8 cellular contexts compared by ENCODE assay signal in the genomic region with DNA sequence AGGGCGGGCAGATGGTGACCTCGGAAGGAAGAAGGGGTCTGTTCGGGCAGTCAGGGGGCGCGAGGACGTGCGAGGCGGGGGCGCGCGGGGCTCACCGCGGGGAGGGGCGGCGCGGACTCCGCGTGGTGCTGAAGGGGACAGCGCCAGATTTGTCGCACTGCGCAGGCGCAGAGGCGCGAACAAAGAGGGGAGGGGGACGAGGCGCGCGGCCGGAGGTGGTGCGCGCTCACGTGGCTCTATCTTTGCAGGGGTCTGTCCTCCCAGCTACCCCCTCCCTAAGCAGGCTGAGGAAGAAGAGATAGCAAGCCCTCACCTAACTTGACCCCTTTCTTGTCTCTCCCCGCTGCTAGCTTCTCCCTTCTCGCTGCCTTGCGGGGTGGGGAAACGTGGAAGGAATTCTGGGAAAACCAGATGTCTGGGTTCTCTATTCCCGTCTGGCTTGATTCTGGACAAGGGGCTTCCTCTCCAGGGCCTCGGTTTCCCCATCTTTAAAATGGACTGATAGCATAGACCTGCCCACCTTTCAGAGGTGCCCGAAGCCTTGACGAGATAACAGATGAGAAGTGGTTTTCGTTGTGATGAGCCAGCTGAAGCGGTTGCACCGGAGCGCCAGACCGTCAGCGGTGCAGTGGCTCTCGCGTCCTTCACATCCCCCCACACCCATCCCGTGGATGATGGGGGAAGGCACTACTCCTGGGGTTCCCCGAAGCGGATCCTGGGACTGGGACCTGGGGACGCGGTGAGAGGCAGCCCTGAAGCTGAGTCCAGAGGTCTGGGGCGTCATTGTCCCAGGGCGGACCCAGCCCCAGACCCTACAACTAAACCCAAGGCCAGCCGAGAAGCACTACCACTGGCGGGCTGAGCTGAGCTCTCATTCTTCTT. TPM values are rescaled to one million over a fixed set of nuclear protein-coding genes. Genes with fewer than 3 reads are reported as not detected.
A peak's percentile ranks its signal among the peaks of the same experiment; 100 is the strongest.
DNase-seq lines count a peak whose midpoint lies in the region; ATAC-seq and TF ChIP-seq lines count a peak whose summit lies in the region.

No MANE protein-coding gene starts in this region.

- peak overlapping the region; percentile 88 for H3K9ac ChIP-seq in ES-I3 (ENCODE audit: low read depth, low read length)

- no peak for ATAC-seq in body of pancreas
- no peak for ATAC-seq in GM21447 (IDR thresholded peaks at IDR 0.05; ENCODE audit: unreplicated experiment)

- DNase-seq in NCI-H1092 treated with DMSO at 0.1 percent for 48 hours (lab: John Stamatoyannopoulos, UW), result peak; percentile 89
- DNase-seq in T-helper 2 cell, result peak; percentile 48 to 62 (median 56)
- peak; percentile 53 to 73 (median 66) for DNase-seq in body of pancreas
- peak; percentile 85 for DNase-seq in iPS-NIHi11 (ENCODE audit: low spot score)
- DNase-seq in stimulated activated CD4-positive, alpha-beta T cell treated with anti-CD3 and anti-CD28 coated beads, Interleukin-12 subunit alpha, Interleukin-12 subunit beta, amount 100 ng/mL, for 4 hours, result peak; percentile 67
- no peak for DNase-seq in GM19238 (ENCODE audit: insufficient read length, low spot score)

- intact Hi-C loops in body of pancreas (cut with DNase I), result no loop called here

- no peaks in the 10 kb centered on the region for H3K27me3 ChIP-seq in body of pancreas

- 1% methylated on average over 33 to 57 of the region's 57 CpGs for WGBS in body of pancreas, 2 donors

- peak overlapping the region; percentile 24 to 88 for H3K4me3 ChIP-seq in body of pancreas

- H3K36me3 ChIP-seq in ES-I3 (ENCODE audit: insufficient read depth, low read length) (peaks cover 3% of the 10 kb centered on the region; the same call in 1 of the 2 replicates), body of pancreas (replicated peaks in 1 of 2; ENCODE audit: insufficient read depth in 1 of 2, low read depth in 2 of 2) (no peaks in the 10 kb centered on the region)

- TF ChIP-seq CTCF in body of pancreas (IDR thresholded peaks at IDR 0.05), result no peak

- peak in 1 of 3 donors; percentile 18 for TF ChIP-seq POLR2A in body of pancreas (IDR thresholded peaks at IDR 0.05)

- H3K4me1 ChIP-seq in ES-I3 (ENCODE audit: insufficient read depth, low read length), result peaks cover 3% of the 10 kb centered on the region; the same call in 1 of the 2 replicates
- peaks cover 45% of the 10 kb centered on the region for H3K4me1 ChIP-seq in body of pancreas

- H3K9me3 ChIP-seq in ES-I3 (ENCODE audit: control insufficient read depth, insufficient read depth, low read length), result no peaks in the 10 kb centered on the region
- H3K9me3 ChIP-seq in body of pancreas, result no peaks in the 10 kb centered on the region

- peak overlapping the region; percentile 83 to 96 (median 91) for H3K27ac ChIP-seq in body of pancreas

RNA-seq across cellular contexts. Expression of a gene that starts 0.8 kb away (rescaled TPM):
- 10 to 100 TPM; 12.7 to 38.6 TPM for total RNA-seq in body of pancreas

RNA-seq across cellular contexts. Expression of a gene that starts 1.2 kb away (rescaled TPM):
- total RNA-seq in body of pancreas, result 1 to 10 TPM; 2.6 to 5.3 TPM

RNA-seq across cellular contexts. Expression of a gene that starts 12.6 kb away (rescaled TPM):
- 10 to 100 TPM; 30.3 to 35.5 TPM for total RNA-seq in body of pancreas

RNA-seq across cellular contexts. Expression of a gene that starts 24.3 kb away (rescaled TPM):
- 10 to 100 TPM; 17.9 to 30.0 TPM for total RNA-seq in body of pancreas

RNA-seq across cellular contexts. Expression of a gene that starts 31.5 kb away (rescaled TPM):
- 1 to 10 TPM in 1 of 2 donors, under 1 TPM in 1; 0.66 to 4.2 TPM for total RNA-seq in body of pancreas
